2 cellular contexts compared by ENCODE assay signal in genomic region chr20:64049887-64050260, GRCh38.
A peak's percentile ranks its signal among the peaks of the same experiment; 100 is the strongest.
TF ChIP-seq lines count a peak whose summit lies in the region.

No MANE protein-coding gene starts in this region.

TF ChIP-seq in HepG2, 621 proteins besides CTCF, POLR2A, EP300 and RAD21 (continues in another document):
- no peak; the same call in 1 of the 2 replicates for TF ChIP-seq ZNF782 (CRISPR knock-in tag; IDR thresholded peaks at IDR 0.05; ENCODE audit: borderline replicate concordance)
- no peak; the same call in 1 of the 2 replicates for TF ChIP-seq ZSCAN9 (CRISPR knock-in tag; IDR thresholded peaks at IDR 0.05; ENCODE audit: borderline replicate concordance)
- TF ChIP-seq ZFP1 (CRISPR knock-in tag; IDR thresholded peaks at IDR 0.05), result no peak
- no peak for TF ChIP-seq PHB2 (IDR thresholded peaks at IDR 0.05; ENCODE audit: partially characterized antibody)
- TF ChIP-seq ZNF784 (CRISPR knock-in tag; IDR thresholded peaks at IDR 0.05; ENCODE audit: borderline replicate concordance), result no peak
- TF ChIP-seq ZNF589 (CRISPR knock-in tag; conservative IDR thresholded peaks at IDR 0.05), result peak; percentile 72
- no peak for TF ChIP-seq ATF3 (CRISPR knock-in tag; IDR thresholded peaks at IDR 0.05)
- TF ChIP-seq ZNF740 (CRISPR knock-in tag; IDR thresholded peaks at IDR 0.05), result 0 out of 2 replicates have a peak, but pooled peaks have one; percentile 62
- 0 out of 2 replicates have a peak, but pooled peaks have one; percentile 85 for TF ChIP-seq ZNF335 (CRISPR knock-in tag; IDR thresholded peaks at IDR 0.05)
- TF ChIP-seq SP4 (CRISPR knock-in tag; IDR thresholded peaks at IDR 0.05), result no peak
- no peak for TF ChIP-seq MATR3 (CRISPR knock-in tag; IDR thresholded peaks at IDR 0.05)
- peak; percentile 13 for TF ChIP-seq XRCC5 (optimal IDR thresholded peaks at IDR 0.05; ENCODE audit: low read length)
- TF ChIP-seq MNT (IDR thresholded peaks at IDR 0.05), result no peak
- 0 out of 2 replicates have a peak, but pooled peaks have one; percentile 10 for TF ChIP-seq ZNF563 (CRISPR knock-in tag; IDR thresholded peaks at IDR 0.05)
- TF ChIP-seq ZBTB46 (CRISPR knock-in tag; IDR thresholded peaks at IDR 0.05; ENCODE audit: borderline replicate concordance), result 0 out of 2 replicates have a peak, but pooled peaks have one; percentile 65
- TF ChIP-seq DPF2 (CRISPR knock-in tag; IDR thresholded peaks at IDR 0.05; ENCODE audit: borderline replicate concordance, low read depth), result peak; percentile 55; the same call in 1 of the 2 replicates
- TF ChIP-seq ZNF484 (CRISPR knock-in tag; IDR thresholded peaks at IDR 0.05; ENCODE audit: borderline replicate concordance, low read depth), result 0 out of 2 replicates have a peak, but pooled peaks have one; percentile 44
- TF ChIP-seq JUND (CRISPR knock-in tag; IDR thresholded peaks at IDR 0.05), result no peak
- no peak for TF ChIP-seq SMARCC2 (IDR thresholded peaks at IDR 0.05)
- no peak; the same call in 1 of the 2 replicates for TF ChIP-seq JDP2 (CRISPR knock-in tag; IDR thresholded peaks at IDR 0.05; ENCODE audit: borderline replicate concordance)
- TF ChIP-seq ARNTL (CRISPR knock-in tag; IDR thresholded peaks at IDR 0.05), result peak; percentile 29; the same call in 1 of the 2 replicates
- TF ChIP-seq NR3C1 (CRISPR knock-in tag; IDR thresholded peaks at IDR 0.05), result no peak
- TF ChIP-seq SRY (CRISPR knock-in tag; IDR thresholded peaks at IDR 0.05), result no peak; the same call in 1 of the 2 replicates
- TF ChIP-seq ZNF772 (CRISPR knock-in tag; IDR thresholded peaks at IDR 0.05), result no peak; the same call in 1 of the 2 replicates
- 0 out of 2 replicates have a peak, but pooled peaks have one; percentile 12 for TF ChIP-seq ZNF749 (CRISPR knock-in tag; IDR thresholded peaks at IDR 0.05; ENCODE audit: borderline replicate concordance)
- TF ChIP-seq ZNF770 (CRISPR knock-in tag; IDR thresholded peaks at IDR 0.05), result peak; percentile 82
- TF ChIP-seq NONO (IDR thresholded peaks at IDR 0.05), result no peak
- peak; percentile 53 for TF ChIP-seq NONO (CRISPR knock-in tag; conservative IDR thresholded peaks at IDR 0.05)
- no peak for TF ChIP-seq HDAC6 (IDR thresholded peaks at IDR 0.05; ENCODE audit: low read depth, low read length)

TF ChIP-seq in SK-N-SH treated with all-trans-retinoic acid at 6 μM for 48 hours, 23 proteins besides CTCF, POLR2A, EP300 and RAD21:
- no peak for TF ChIP-seq PATZ1 (CRISPR knock-in tag; IDR thresholded peaks at IDR 0.05; ENCODE audit: borderline replicate concordance)
- no peak for TF ChIP-seq SNAI2 (CRISPR knock-in tag; IDR thresholded peaks at IDR 0.05)
- no peak for TF ChIP-seq TSHZ2 (CRISPR knock-in tag; IDR thresholded peaks at IDR 0.05)
- no peak for TF ChIP-seq CSRNP3 (CRISPR knock-in tag; IDR thresholded peaks at IDR 0.05)
- no peak for TF ChIP-seq ARNTL (CRISPR knock-in tag; IDR thresholded peaks at IDR 0.05; ENCODE audit: borderline replicate concordance, low read depth)
- TF ChIP-seq BACH2 (CRISPR knock-in tag; IDR thresholded peaks at IDR 0.05; ENCODE audit: borderline replicate concordance), result no peak
- TF ChIP-seq PPARA (CRISPR knock-in tag; IDR thresholded peaks at IDR 0.05; ENCODE audit: borderline replicate concordance), result no peak
- no peak for TF ChIP-seq ZNF8 (CRISPR knock-in tag; IDR thresholded peaks at IDR 0.05)
- no peak for TF ChIP-seq GLIS3 (CRISPR knock-in tag; IDR thresholded peaks at IDR 0.05)
- no peak for TF ChIP-seq OSR1 (CRISPR knock-in tag; IDR thresholded peaks at IDR 0.05)
- TF ChIP-seq ZFP3 (CRISPR knock-in tag; IDR thresholded peaks at IDR 0.05), result no peak
- TF ChIP-seq ESRRG (CRISPR knock-in tag; IDR thresholded peaks at IDR 0.05), result no peak
- no peak for TF ChIP-seq RARB (CRISPR knock-in tag; IDR thresholded peaks at IDR 0.05)
- no peak for TF ChIP-seq ISL1 (CRISPR knock-in tag; IDR thresholded peaks at IDR 0.05)
- TF ChIP-seq ZFP30 (CRISPR knock-in tag; IDR thresholded peaks at IDR 0.05), result no peak
- TF ChIP-seq TOX (CRISPR knock-in tag; IDR thresholded peaks at IDR 0.05; ENCODE audit: borderline replicate concordance), result no peak
- TF ChIP-seq ZC3H10 (CRISPR knock-in tag; IDR thresholded peaks at IDR 0.05), result no peak
- TF ChIP-seq ZNF70 (CRISPR knock-in tag; IDR thresholded peaks at IDR 0.05), result no peak
- TF ChIP-seq CSDC2 (CRISPR knock-in tag; IDR thresholded peaks at IDR 0.05), result no peak
- no peak for TF ChIP-seq ZNF565 (CRISPR knock-in tag; conservative IDR thresholded peaks at IDR 0.05; ENCODE audit: low read depth)
